ENCODE assay signal across 9 cellular contexts in the genomic region with DNA sequence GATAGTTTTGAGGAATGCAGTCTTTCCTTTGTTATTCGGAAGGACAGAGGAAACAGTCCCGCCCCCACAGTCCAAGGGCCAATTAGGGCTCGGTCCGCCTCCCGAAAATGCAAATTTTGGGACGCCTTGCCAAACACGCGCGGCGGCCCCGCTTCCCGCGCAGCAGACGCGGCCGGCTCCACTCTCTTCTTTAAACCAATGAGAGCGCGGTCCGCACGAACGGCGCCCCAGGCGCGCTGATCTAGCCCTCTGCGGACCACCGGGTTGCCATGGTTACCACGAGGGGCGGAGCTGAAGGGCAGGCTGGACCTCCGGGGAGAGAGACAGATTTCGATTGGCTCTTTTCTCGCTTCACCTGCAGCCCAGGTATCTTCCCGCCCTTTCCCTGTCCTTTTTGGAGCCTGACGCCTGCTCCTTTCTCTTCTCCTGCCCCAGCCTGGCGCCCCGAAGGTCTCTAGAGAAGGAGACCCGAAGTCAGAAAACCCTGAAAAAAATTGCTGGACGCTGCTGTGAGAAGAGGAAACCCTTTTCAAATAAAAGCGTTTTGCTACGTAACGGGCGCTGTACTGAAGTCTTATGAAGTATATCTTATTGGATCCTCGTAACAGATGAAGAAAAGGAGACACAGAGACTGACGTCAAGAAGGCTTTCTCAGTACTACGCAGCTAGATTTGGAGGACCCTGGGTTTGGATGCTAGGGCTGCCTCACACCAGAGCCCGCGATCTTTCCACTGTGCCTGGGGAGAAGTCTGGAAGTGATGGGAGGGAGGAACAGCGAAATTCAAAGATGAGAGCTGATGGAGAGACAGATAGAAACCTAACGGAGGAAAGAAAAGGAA. TPM values are rescaled to one million over a fixed set of nuclear protein-coding genes. Genes with fewer than 3 reads are reported as not detected.
DNase-seq lines count a peak whose midpoint lies in the region; ATAC-seq, FAIRE-seq and TF ChIP-seq lines count a peak whose summit lies in the region.
"Had no signal": no experiment of that assay in that cellular context is flagged by ENCODE, and none has a peak within 500 bp of the region (broad histone marks: within the 10 kb centered on the region; RNA-seq: fewer than 3 reads in every experiment).

No MANE protein-coding gene starts in this region.

- no peaks in the 10 kb centered on the region for H3K36me3 ChIP-seq in GM06990 (ENCODE audit: control insufficient read depth, insufficient read depth, low read length)

- no peak for ATAC-seq in HG02973 (IDR thresholded peaks at IDR 0.05; ENCODE audit: unreplicated experiment)

- DNase-seq in GM06990 (ENCODE audit: extremely low read depth, insufficient read length) (peak; percentile 53), NCI-H1930 (lab: John Stamatoyannopoulos, UW) (peak; percentile 60 to 77), germinal center (ENCODE audit: low spot score) (peak; percentile 83), progenitor cell of endocrine pancreas (ENCODE audit: low spot score, unreplicated experiment) (peak; percentile 65), pons (ENCODE audit: low spot score) (no peak), H54 (ENCODE audit: insufficient read length, low spot score) (no peak)
- DNase-seq in activated T-cell treated with anti-CD3 and anti-CD28 coated beads, Interleukin-2, amount 50 U/mL, for 48 hours, result peak; percentile 72 to 74

- no peak overlapping the region for H3K27ac Mint-ChIP-seq in progenitor cell of endocrine pancreas

- H3K27me3 Mint-ChIP-seq in progenitor cell of endocrine pancreas, result peaks cover 95% of the 10 kb centered on the region

- H3K36me3 Mint-ChIP-seq in progenitor cell of endocrine pancreas (ENCODE audit: insufficient read depth), result no peaks in the 10 kb centered on the region

- no peaks in the 10 kb centered on the region for H3K9me3 Mint-ChIP-seq in progenitor cell of endocrine pancreas (ENCODE audit: low read depth)

- no peak overlapping the region for H3K4me3 ChIP-seq in GM06990 (replicated peaks; ENCODE audit: low read depth, low read length)

- TF ChIP-seq CTCF in GM06990 (IDR thresholded peaks at IDR 0.05; ENCODE audit: insufficient read depth, low read length, poor library complexity, severe bottlenecking) (no peak), progenitor cell of endocrine pancreas (IDR thresholded peaks at IDR 0.05; ENCODE audit: unreplicated experiment) (no peak)

- no peak overlapping the region for H3K4me3 Mint-ChIP-seq in progenitor cell of endocrine pancreas (ENCODE audit: low read depth)

- FAIRE-seq in H54 (lab: Jason Lieb, UNC), result no peak

- H3K27me3 ChIP-seq in GM06990 (replicated peaks; ENCODE audit: control insufficient read depth, insufficient read depth, low read length), result peaks cover 2% of the 10 kb centered on the region

- peaks cover 6% of the 10 kb centered on the region for H3K4me1 Mint-ChIP-seq in progenitor cell of endocrine pancreas (ENCODE audit: low read depth)

- TF ChIP-seq POLR2A in H54 (IDR thresholded peaks at IDR 0.05; ENCODE audit: low read depth, low read length), result no peak

RNA-seq across cellular contexts. Expression of a gene that starts 2.0 kb away (rescaled TPM):
- total RNA-seq in progenitor cell of endocrine pancreas, result not detected in 2 replicates
- total RNA-seq: lower leg skin had no signal

RNA-seq across cellular contexts. Expression of a gene that starts 3.9 kb away (rescaled TPM):
- not detected in 2 replicates for total RNA-seq in progenitor cell of endocrine pancreas
- total RNA-seq: lower leg skin had no signal

RNA-seq across cellular contexts. Expression of a gene that starts 20.1 kb away (rescaled TPM):
- total RNA-seq in progenitor cell of endocrine pancreas, result 0.29 TPM in 2 replicates

RNA-seq across cellular contexts. Expression of a gene that starts 30.4 kb away (rescaled TPM):
- 125 TPM in 2 replicates for total RNA-seq in progenitor cell of endocrine pancreas

RNA-seq across cellular contexts. Expression of a gene that starts 31.8 kb away (rescaled TPM):
- total RNA-seq in progenitor cell of endocrine pancreas, result 44.2 and 46.0 TPM in 2 replicates

Comparison
In these comparisons a context has a peak if more than half of its experiments do, and no peak if none do; other contexts are left out.
1. DNase-seq: peak in GM06990 (single experiment), NCI-H1930 (2 of 2), activated T-cell treated with anti-CD3 and anti-CD28 coated beads, Interleukin-2, amount 50 U/mL, for 48 hours (2 of 2), germinal center (single experiment) and progenitor cell of endocrine pancreas (single experiment); none in pons (single experiment) and H54 (single experiment).